Comparison of ENCODE assay signal across 1 cellular context in genomic region chr6:19669206-19669605, GRCh38.
TF ChIP-seq lines count a peak whose summit lies in the region.

No MANE protein-coding gene starts in this region.

TF ChIP-seq in GM23338, 12 proteins besides CTCF, POLR2A, EP300 and RAD21 (continued from another document):
- TF ChIP-seq ZNF462 (CRISPR knock-in tag; IDR thresholded peaks at IDR 0.05), result no peak
- no peak for TF ChIP-seq ZNF331 (CRISPR knock-in tag; IDR thresholded peaks at IDR 0.05; ENCODE audit: low read depth)
- no peak for TF ChIP-seq ZNF114 (CRISPR knock-in tag; IDR thresholded peaks at IDR 0.05)
- no peak for TF ChIP-seq POLR2AphosphoS5 (IDR thresholded peaks at IDR 0.05; ENCODE audit: low read depth)
- no peak for TF ChIP-seq JUNB (IDR thresholded peaks at IDR 0.05; ENCODE audit: unreplicated experiment)
